Comparison of ENCODE assay signal across 9 cellular contexts in the genomic region with DNA sequence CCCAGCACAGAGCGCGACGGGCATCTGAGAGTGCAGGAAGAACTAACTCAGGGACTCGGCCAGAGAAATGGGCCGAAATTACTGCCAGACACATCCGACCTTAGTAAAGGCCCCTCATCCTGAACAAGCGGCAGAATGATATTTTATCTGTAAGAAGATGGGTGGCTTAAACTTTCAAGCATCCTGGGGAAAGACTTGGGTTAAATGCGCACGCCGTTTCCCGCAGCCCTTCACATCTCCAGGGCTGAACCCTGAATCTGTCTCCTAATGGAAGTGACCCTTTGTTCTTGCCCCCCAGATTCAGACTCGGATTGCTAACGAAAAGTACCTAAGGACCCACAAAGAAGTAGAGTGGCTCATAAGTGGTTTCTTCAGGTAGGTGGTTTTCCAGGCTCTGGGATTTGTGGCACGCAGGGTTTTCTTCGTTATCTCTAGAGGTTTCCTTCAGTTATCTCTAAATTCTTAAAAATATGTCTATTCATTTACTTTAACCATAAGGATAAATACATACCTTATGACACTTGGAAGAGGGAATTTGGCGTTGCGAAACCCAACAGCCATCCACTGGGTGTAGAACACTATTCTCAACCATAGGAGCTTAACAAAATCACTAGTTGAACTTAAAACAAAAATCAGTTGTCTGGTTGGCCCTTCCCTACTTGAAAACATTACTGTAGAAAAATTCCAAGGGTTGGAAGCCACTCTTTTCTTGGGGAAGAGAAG. TPM values are rescaled to one million over a fixed set of nuclear protein-coding genes. Genes with fewer than 3 reads are reported as not detected.
DNase-seq lines count a peak whose midpoint lies in the region; ATAC-seq, FAIRE-seq and TF ChIP-seq lines count a peak whose summit lies in the region.
"Had no signal": no experiment of that assay in that cellular context is flagged by ENCODE, and none has a peak within 500 bp of the region (broad histone marks: within the 10 kb centered on the region; RNA-seq: fewer than 3 reads in every experiment).

No MANE protein-coding gene starts in this region.

- no peaks in the 10 kb centered on the region for H3K36me3 ChIP-seq in kidney (ENCODE audit: control insufficient read depth in 1 of 2, insufficient read depth in 2 of 2, low read length in 2 of 2)
- H3K36me3 ChIP-seq in suprapubic skin: no peaks in the 10 kb centered on the region

- WGBS in suprapubic skin: 45% methylated on average over 17 of the region's 17 CpGs

- no peak for TF ChIP-seq EP300 in suprapubic skin (IDR thresholded peaks at IDR 0.05)

- H3K27ac Mint-ChIP-seq in activated CD8-positive, alpha-beta memory T cell treated with anti-CD3 and anti-CD28 coated beads, Interleukin-2, amount 10 ng/mL, durations not matched to agents 7 days and 5 days: no peak overlapping the region
- no peak overlapping the region for H3K27ac Mint-ChIP-seq in activated naive CD8-positive, alpha-beta T cell

- no peaks in the 10 kb centered on the region for H3K9me3 ChIP-seq in kidney (ENCODE audit: control insufficient read depth in 1 of 2, low read length in 2 of 2)
- H3K9me3 ChIP-seq in suprapubic skin: no peaks in the 10 kb centered on the region

- peaks cover 21% of the 10 kb centered on the region for H3K4me1 Mint-ChIP-seq in activated CD8-positive, alpha-beta memory T cell treated with anti-CD3 and anti-CD28 coated beads, Interleukin-2, amount 10 ng/mL, durations not matched to agents 7 days and 5 days
- peaks cover 23% of the 10 kb centered on the region for H3K4me1 Mint-ChIP-seq in activated naive CD8-positive, alpha-beta T cell (ENCODE audit: low read depth)

- no peak for ATAC-seq in activated CD8-positive, alpha-beta memory T cell treated with anti-CD3 and anti-CD28 coated beads, Interleukin-2, amount 10 ng/mL, durations not matched to agents 7 days and 5 days
- ATAC-seq in HG02970 (IDR thresholded peaks at IDR 0.05; ENCODE audit: low FRiP score, unreplicated experiment): no peak
- ATAC-seq in HG02870 (IDR thresholded peaks at IDR 0.05; ENCODE audit: unreplicated experiment): no peak

- no peak overlapping the region for H3K9ac ChIP-seq in kidney (ENCODE audit: low read length in 2 of 2)

- DNase-seq in activated CD8-positive, alpha-beta memory T cell treated with anti-CD3 and anti-CD28 coated beads, Interleukin-2, amount 10 ng/mL, durations not matched to agents 7 days and 5 days: no peak
- no peak for DNase-seq in activated CD8-positive, alpha-beta memory T cell treated with anti-CD3 and anti-CD28 coated beads, Interleukin-2, amount 50 U/mL, for 4 hours
- no peak for DNase-seq in kidney
- no peak for DNase-seq in suprapubic skin (ENCODE audit: low spot score in 2 of 2)
- DNase-seq in NCI-H2029 treated with DMSO at 0.1 percent for 48 hours (lab: John Stamatoyannopoulos, UW): no peak

- no peaks in the 10 kb centered on the region for H3K9me3 Mint-ChIP-seq in activated CD8-positive, alpha-beta memory T cell treated with anti-CD3 and anti-CD28 coated beads, Interleukin-2, amount 10 ng/mL, durations not matched to agents 7 days and 5 days (ENCODE audit: low read depth)
- H3K9me3 Mint-ChIP-seq in activated naive CD8-positive, alpha-beta T cell (ENCODE audit: low read depth): no peaks in the 10 kb centered on the region

- intact Hi-C loops in kidney (cut with DNase I): no loop called here

- H3K4me3 ChIP-seq in kidney (ENCODE audit: low read length in 2 of 2) (peak overlapping the region; percentile 26 to 45), suprapubic skin (peak overlapping the region; percentile 43)

- H3K36me3 Mint-ChIP-seq in activated CD8-positive, alpha-beta memory T cell treated with anti-CD3 and anti-CD28 coated beads, Interleukin-2, amount 10 ng/mL, durations not matched to agents 7 days and 5 days: no peaks in the 10 kb centered on the region
- no peaks in the 10 kb centered on the region for H3K36me3 Mint-ChIP-seq in activated naive CD8-positive, alpha-beta T cell

- CTCF ChIA-PET in activated CD8-positive, alpha-beta memory T cell treated with anti-CD3 and anti-CD28 coated beads, Interleukin-2, amount 10 ng/mL, durations not matched to agents 7 days and 5 days (lab: Charles Lee): interaction anchor here (0.9 kb wide), 1 partner anchor 13 kb away, joined by 5 read pairs; no protein-coding TSS in a partner anchor

- H3K27ac ChIP-seq in kidney (ENCODE audit: low read depth in 2 of 2, low read length in 2 of 2) (no peak overlapping the region), suprapubic skin (no peak overlapping the region)

- peak overlapping the region; percentile 53 for H3K4me3 Mint-ChIP-seq in activated CD8-positive, alpha-beta memory T cell treated with anti-CD3 and anti-CD28 coated beads, Interleukin-2, amount 10 ng/mL, durations not matched to agents 7 days and 5 days
- peak overlapping the region; percentile 80 for H3K4me3 Mint-ChIP-seq in activated naive CD8-positive, alpha-beta T cell

- FAIRE-seq in kidney (lab: Jason Lieb, UNC): no peak
- FAIRE-seq: D721Med had no signal

- TF ChIP-seq POLR2A in suprapubic skin (IDR thresholded peaks at IDR 0.05): no peak

- no peak for TF ChIP-seq CTCF in kidney (IDR thresholded peaks at IDR 0.05; ENCODE audit: borderline replicate concordance, extremely low read depth, insufficient read depth)
- TF ChIP-seq CTCF in suprapubic skin (IDR thresholded peaks at IDR 0.05): no peak

- H3K27me3 ChIP-seq in suprapubic skin: peaks cover 19% of the 10 kb centered on the region

- H3K27me3 Mint-ChIP-seq in activated CD8-positive, alpha-beta memory T cell treated with anti-CD3 and anti-CD28 coated beads, Interleukin-2, amount 10 ng/mL, durations not matched to agents 7 days and 5 days: peaks cover 77% of the 10 kb centered on the region
- H3K27me3 Mint-ChIP-seq in activated naive CD8-positive, alpha-beta T cell: peaks cover 42% of the 10 kb centered on the region

- H3K4me1 ChIP-seq in kidney (ENCODE audit: control insufficient read depth in 1 of 2, insufficient read depth in 1 of 2, low read depth in 1 of 2, low read length in 2 of 2) (peaks cover 2 to 4% of the 10 kb centered on the region in 2 donors), suprapubic skin (peaks cover 27% of the 10 kb centered on the region)

RNA-seq across cellular contexts. Expression of a gene that starts 0.6 kb away (rescaled TPM):
- not detected for total RNA-seq in activated CD8-positive, alpha-beta memory T cell treated with anti-CD3 and anti-CD28 coated beads, Interleukin-2, amount 10 ng/mL, durations not matched to agents 7 days and 5 days
- total RNA-seq in kidney (not detected), suprapubic skin (not detected)
- polyA plus RNA-seq in kidney (ENCODE audit: insufficient read depth, low read depth, low replicate concordance): 4.0 TPM

RNA-seq across cellular contexts. Expression of a gene that starts 5.3 kb away (rescaled TPM):
- total RNA-seq in activated CD8-positive, alpha-beta memory T cell treated with anti-CD3 and anti-CD28 coated beads, Interleukin-2, amount 10 ng/mL, durations not matched to agents 7 days and 5 days: not detected
- not detected for total RNA-seq in kidney
- polyA plus RNA-seq in kidney (ENCODE audit: insufficient read depth, low read depth, low replicate concordance): 0.39 TPM
- total RNA-seq in suprapubic skin: not detected

RNA-seq across cellular contexts. Expression of a gene that starts 41.3 kb away (rescaled TPM):
- 100 to 1,000 TPM; 111 to 127 TPM for total RNA-seq in activated CD8-positive, alpha-beta memory T cell treated with anti-CD3 and anti-CD28 coated beads, Interleukin-2, amount 10 ng/mL, durations not matched to agents 7 days and 5 days
- total RNA-seq in kidney: 65.3 TPM
- polyA plus RNA-seq in kidney (ENCODE audit: insufficient read depth, low read depth, low replicate concordance): 87.1 TPM
- 10 to 100 TPM; 52.8 to 77.5 (median 59.4) TPM for total RNA-seq in suprapubic skin
